In the genomic region with DNA sequence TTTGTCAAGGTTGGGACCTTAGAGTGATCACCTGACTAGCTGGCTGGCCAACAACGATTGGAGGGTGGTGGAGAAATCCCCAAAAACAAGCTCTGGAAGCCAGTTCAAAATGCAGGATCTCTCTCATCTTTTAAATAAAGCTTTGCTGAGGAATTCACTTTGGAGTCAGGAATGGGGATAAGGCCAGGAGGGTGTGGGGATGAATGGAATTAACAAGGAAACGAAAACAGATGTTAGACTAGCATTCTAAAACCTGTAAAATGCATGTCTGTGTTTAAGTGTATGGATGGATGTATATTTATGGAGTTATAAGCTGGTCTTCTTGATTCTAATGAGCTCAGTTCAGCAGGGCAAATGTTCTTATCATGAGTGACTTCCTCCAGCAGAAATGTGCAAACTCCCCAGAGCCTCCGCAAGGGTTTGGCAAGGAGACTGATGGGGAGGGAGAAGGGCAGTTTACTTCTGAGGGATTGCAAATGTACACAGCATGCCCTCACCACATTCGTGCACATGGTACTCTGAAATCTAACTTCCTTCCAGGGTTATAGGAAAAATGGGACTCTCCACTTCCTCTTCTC, we compare ENCODE assay signal across 35 cellular contexts.
A peak's percentile ranks its signal among the peaks of the same experiment; 100 is the strongest.
DNase-seq lines count a peak whose midpoint lies in the region; ATAC-seq, FAIRE-seq and TF ChIP-seq lines count a peak whose summit lies in the region.
"Had no signal": no experiment of that assay in that cellular context is flagged by ENCODE, and none has a peak within 500 bp of the region (broad histone marks: within the 10 kb centered on the region; RNA-seq: fewer than 3 reads in every experiment).

No MANE protein-coding gene starts in this region.

- FAIRE-seq in astrocyte (lab: Jason Lieb, UNC) (peak; percentile 75), frontal cortex (lab: Jason Lieb, UNC) (no peak)
- FAIRE-seq: urothelium cell line had no signal

- peaks cover 4% of the 10 kb centered on the region for H3K9me3 Mint-ChIP-seq in astrocyte (ENCODE audit: unreplicated experiment)
- H3K9me3 Mint-ChIP-seq: activated naive CD8-positive, alpha-beta T cell treated with anti-CD3 and anti-CD28 coated beads, Interleukin-2, amount 10 ng/mL, durations not matched to agents 7 days and 5 days; effector memory CD8-positive, alpha-beta T cell; stimulated activated naive CD8-positive, alpha-beta T cell treated with anti-CD3 and anti-CD28 coated beads, Interleukin-15, amount 100 ng/mL, for 72 hours had no signal

- H3K79me2 ChIP-seq in astrocyte (ENCODE audit: insufficient read depth, low read length), result no peaks in the 10 kb centered on the region
- H3K79me2 ChIP-seq: parathyroid adenoma had no signal

- no peaks in the 10 kb centered on the region for H4K20me1 ChIP-seq in astrocyte (ENCODE audit: insufficient read depth, low read length)

- H3K27me3 Mint-ChIP-seq in astrocyte (ENCODE audit: low read depth, unreplicated experiment), result peaks cover 14% of the 10 kb centered on the region
- H3K27me3 Mint-ChIP-seq: activated naive CD8-positive, alpha-beta T cell treated with anti-CD3 and anti-CD28 coated beads, Interleukin-2, amount 10 ng/mL, durations not matched to agents 7 days and 5 days had no signal

- H3K36me3 ChIP-seq in astrocyte (ENCODE audit: insufficient read depth, low read length), result no peaks in the 10 kb centered on the region
- H3K36me3 ChIP-seq: Peyer's patch, spleen had no signal

- H3K27ac ChIP-seq in astrocyte (ENCODE audit: low read depth, low read length) (no peak overlapping the region), right cardiac atrium (ENCODE audit: low read length) (peak overlapping the region; percentile 92)
- H3K27ac ChIP-seq: C4-2B, parathyroid adenoma, Peyer's patch, spleen, WERI-Rb-1 had no signal

- WGBS in right cardiac atrium, result 36% methylated on average over 4 of the region's 4 CpGs

- no peaks in the 10 kb centered on the region for H3K36me3 Mint-ChIP-seq in astrocyte (ENCODE audit: low read depth, unreplicated experiment)
- H3K36me3 Mint-ChIP-seq: activated naive CD8-positive, alpha-beta T cell treated with anti-CD3 and anti-CD28 coated beads, Interleukin-2, amount 10 ng/mL, durations not matched to agents 7 days and 5 days had no signal

- intact Hi-C loops in right cardiac atrium (cut with DNase I), result no loop called here

- H3K4me1 ChIP-seq in astrocyte (ENCODE audit: insufficient read depth, low read length) (peaks cover 1% of the 10 kb centered on the region), right cardiac atrium (ENCODE audit: control insufficient read depth, insufficient read depth, low read length) (peaks cover 15% of the 10 kb centered on the region)
- H3K4me1 ChIP-seq: parathyroid adenoma, spleen had no signal

- H3K9me3 ChIP-seq in astrocyte (ENCODE audit: insufficient read depth, low read depth, low read length), result no peaks in the 10 kb centered on the region
- H3K9me3 ChIP-seq in right cardiac atrium (ENCODE audit: control insufficient read depth, low read length), result no peaks in the 10 kb centered on the region
- H3K9me3 ChIP-seq: Peyer's patch, spleen had no signal

- peak; percentile 60 to 76 for ATAC-seq in right cardiac atrium
- ATAC-seq: effector memory CD8-positive, alpha-beta T cell; stimulated activated naive CD8-positive, alpha-beta T cell treated with anti-CD3 and anti-CD28 coated beads, Interleukin-15, amount 100 ng/mL, for 72 hours had no signal

- H3K4me3 ChIP-seq in astrocyte (ENCODE audit: insufficient read depth, low read depth, low read length) (no peak overlapping the region), right cardiac atrium (ENCODE audit: low read length) (no peak overlapping the region)
- H3K4me3 ChIP-seq: Peyer's patch, spleen had no signal

- DNase-seq in AG08395 (ENCODE audit: low spot score) (peak; percentile 71), EH (ENCODE audit: low read depth) (peak; percentile 66), astrocyte (ENCODE audit: low read depth) (no peak), right cardiac atrium (peak; percentile 42 to 73 (median 71)), frontal cortex (ENCODE audit: low spot score in 2 of 2) (no peak), SK-N-DZ (ENCODE audit: low spot score) (no peak), DMS53 (lab: John Stamatoyannopoulos, UW) (no peak)
- DNase-seq in stimulated activated CD4-positive, alpha-beta T cell treated with anti-CD3 and anti-CD28 coated beads, Interleukin-4, amount 100 ng/mL, for 4 hours, result no peak
- DNase-seq: activated CD4-positive, alpha-beta T cell treated with anti-CD3 and anti-CD28 coated beads for 4 hours; activated gamma-delta T cell; activated naive CD8-positive, alpha-beta T cell treated with anti-CD3 and anti-CD28 coated beads, Interleukin-2, amount 10 ng/mL, durations not matched to agents 7 days and 5 days; activated T-cell treated with anti-CD3 and anti-CD28 coated beads, Interleukin-2, amount 50 U/mL, for 1 hour; central memory CD4-positive, alpha-beta T cell; COR-L47; cortex of kidney; effector memory CD8-positive, alpha-beta T cell; erythroblast; foreskin melanocyte; HCEC 1CT; hippocampal formation; mammary epithelial cell; NCI-H1436 treated with DMSO at 0.1 percent for 48 hours; NCI-H2107; nephron progenitor cell; Peyer's patch; spleen; stimulated activated CD4-positive, alpha-beta T cell treated with anti-CD3 and anti-CD28 coated beads, Interleukin-2, amount 100 ng/mL, for 24 hours; stimulated activated CD8-positive, alpha-beta memory T cell treated with anti-CD3 and anti-CD28 coated beads, Interleukin-4, amount 100 ng/mL, for 48 hours; stimulated activated naive CD8-positive, alpha-beta T cell treated with anti-CD3 and anti-CD28 coated beads, Interleukin-15, amount 100 ng/mL, for 72 hours; SW 1271; T-helper 9 cell; WERI-Rb-1 had no signal

- peaks cover 5% of the 10 kb centered on the region for H3K4me1 Mint-ChIP-seq in astrocyte (ENCODE audit: low read depth, unreplicated experiment)
- H3K4me1 Mint-ChIP-seq: activated naive CD8-positive, alpha-beta T cell treated with anti-CD3 and anti-CD28 coated beads, Interleukin-2, amount 10 ng/mL, durations not matched to agents 7 days and 5 days; stimulated activated naive CD8-positive, alpha-beta T cell treated with anti-CD3 and anti-CD28 coated beads, Interleukin-15, amount 100 ng/mL, for 72 hours had no signal

- TF ChIP-seq CTCF in astrocyte (IDR thresholded peaks at IDR 0.05; ENCODE audit: insufficient read depth, low read depth, low read length), result no peak

- H3K4me2 ChIP-seq in astrocyte (ENCODE audit: low read length), result no peak overlapping the region

- H3K27ac Mint-ChIP-seq in astrocyte (ENCODE audit: unreplicated experiment), result no peak overlapping the region
- H3K27ac Mint-ChIP-seq: activated naive CD8-positive, alpha-beta T cell treated with anti-CD3 and anti-CD28 coated beads, Interleukin-2, amount 10 ng/mL, durations not matched to agents 7 days and 5 days; effector memory CD8-positive, alpha-beta T cell had no signal

- H3K9ac ChIP-seq in astrocyte (ENCODE audit: low read length), result no peak overlapping the region
- H3K9ac ChIP-seq: parathyroid adenoma had no signal

- H2AFZ ChIP-seq in astrocyte (ENCODE audit: low read depth, low read length), result no peak overlapping the region
- H2AFZ ChIP-seq: parathyroid adenoma had no signal

- no peak overlapping the region for H3K4me3 Mint-ChIP-seq in astrocyte (ENCODE audit: unreplicated experiment)
- H3K4me3 Mint-ChIP-seq: activated naive CD8-positive, alpha-beta T cell treated with anti-CD3 and anti-CD28 coated beads, Interleukin-2, amount 10 ng/mL, durations not matched to agents 7 days and 5 days; effector memory CD8-positive, alpha-beta T cell; nephron progenitor cell; stimulated activated naive CD8-positive, alpha-beta T cell treated with anti-CD3 and anti-CD28 coated beads, Interleukin-15, amount 100 ng/mL, for 72 hours had no signal

- H3K27me3 ChIP-seq in astrocyte (ENCODE audit: insufficient read depth, low read length) (no peaks in the 10 kb centered on the region), right cardiac atrium (ENCODE audit: control insufficient read depth, insufficient read depth) (no peaks in the 10 kb centered on the region)
- H3K27me3 ChIP-seq: Peyer's patch had no signal

Comparison
In these comparisons a context has a peak if more than half of its experiments do, and no peak if none do; other contexts are left out.
1. DNase-seq: peak in AG08395 (single experiment), EH (single experiment) and right cardiac atrium (3 of 3); none in astrocyte (single experiment), stimulated activated CD4-positive, alpha-beta T cell treated with anti-CD3 and anti-CD28 coated beads, Interleukin-4, amount 100 ng/mL, for 4 hours (0 of 2), frontal cortex (0 of 2), SK-N-DZ (single experiment) and DMS53 (single experiment).